ENCODE assay signal across 1 cellular context in the genomic region with DNA sequence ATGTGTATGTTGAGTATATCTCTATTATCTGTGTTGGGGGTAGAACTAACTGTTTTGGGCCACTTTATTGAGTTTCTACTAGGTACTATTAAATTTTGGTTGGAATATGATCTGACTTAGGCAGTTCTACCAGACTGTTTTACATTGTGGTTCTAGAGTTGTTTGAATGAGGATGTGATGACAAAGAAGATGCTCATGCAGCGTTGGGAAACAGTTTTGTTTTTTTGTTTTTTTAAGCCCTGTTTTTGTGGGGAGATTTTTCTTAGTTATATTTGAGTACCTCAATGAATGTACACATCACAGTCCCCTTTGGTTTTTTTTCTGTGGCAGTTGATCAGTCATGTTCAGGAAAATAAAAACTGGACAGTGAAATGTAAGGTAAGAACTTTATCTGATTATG.
TF ChIP-seq lines count a peak whose summit lies in the region.

No MANE protein-coding gene starts in this region.

TF ChIP-seq in IMR-90, 13 proteins besides CTCF, POLR2A, EP300 and RAD21:
- no peak for TF ChIP-seq MXI1 (IDR thresholded peaks at IDR 0.05; ENCODE audit: borderline replicate concordance, low read depth, low read length)
- no peak for TF ChIP-seq NFE2L2 (IDR thresholded peaks at IDR 0.05; ENCODE audit: low read depth, low read length)
- no peak for TF ChIP-seq MAFK (IDR thresholded peaks at IDR 0.05; ENCODE audit: low read depth, low read length)
- TF ChIP-seq BHLHE40 (IDR thresholded peaks at IDR 0.05; ENCODE audit: low read depth, low read length), result no peak
- TF ChIP-seq RCOR1 (IDR thresholded peaks at IDR 0.05; ENCODE audit: insufficient replicate concordance, low read length), result no peak
- no peak for TF ChIP-seq ELK1 (IDR thresholded peaks at IDR 0.05; ENCODE audit: borderline replicate concordance, low read depth, low read length)
- TF ChIP-seq CHD1 (IDR thresholded peaks at IDR 0.05; ENCODE audit: low read depth, low read length), result no peak
- TF ChIP-seq, protein P1, sequence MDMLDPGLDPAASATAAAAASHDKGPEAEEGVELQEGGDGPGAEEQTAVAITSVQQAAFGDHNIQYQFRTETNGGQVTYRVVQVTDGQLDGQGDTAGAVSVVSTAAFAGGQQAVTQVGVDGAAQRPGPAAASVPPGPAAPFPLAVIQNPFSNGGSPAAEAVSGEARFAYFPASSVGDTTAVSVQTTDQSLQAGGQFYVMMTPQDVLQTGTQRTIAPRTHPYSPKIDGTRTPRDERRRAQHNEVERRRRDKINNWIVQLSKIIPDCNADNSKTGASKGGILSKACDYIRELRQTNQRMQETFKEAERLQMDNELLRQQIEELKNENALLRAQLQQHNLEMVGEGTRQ (IDR thresholded peaks at IDR 0.05; ENCODE audit: low read depth, low read length), result no peak
- TF ChIP-seq CEBPB (IDR thresholded peaks at IDR 0.05; ENCODE audit: low read depth, low read length), result no peak
- no peak for TF ChIP-seq FOS (IDR thresholded peaks at IDR 0.05; ENCODE audit: low read depth, low read length)
- no peak for TF ChIP-seq RFX5 (IDR thresholded peaks at IDR 0.05; ENCODE audit: low read depth, low read length)
- TF ChIP-seq SMC3 (IDR thresholded peaks at IDR 0.05; ENCODE audit: low read depth, low read length), result no peak
- TF ChIP-seq MAZ (IDR thresholded peaks at IDR 0.05; ENCODE audit: borderline replicate concordance, low read depth, low read length), result no peak
